In the genomic region with DNA sequence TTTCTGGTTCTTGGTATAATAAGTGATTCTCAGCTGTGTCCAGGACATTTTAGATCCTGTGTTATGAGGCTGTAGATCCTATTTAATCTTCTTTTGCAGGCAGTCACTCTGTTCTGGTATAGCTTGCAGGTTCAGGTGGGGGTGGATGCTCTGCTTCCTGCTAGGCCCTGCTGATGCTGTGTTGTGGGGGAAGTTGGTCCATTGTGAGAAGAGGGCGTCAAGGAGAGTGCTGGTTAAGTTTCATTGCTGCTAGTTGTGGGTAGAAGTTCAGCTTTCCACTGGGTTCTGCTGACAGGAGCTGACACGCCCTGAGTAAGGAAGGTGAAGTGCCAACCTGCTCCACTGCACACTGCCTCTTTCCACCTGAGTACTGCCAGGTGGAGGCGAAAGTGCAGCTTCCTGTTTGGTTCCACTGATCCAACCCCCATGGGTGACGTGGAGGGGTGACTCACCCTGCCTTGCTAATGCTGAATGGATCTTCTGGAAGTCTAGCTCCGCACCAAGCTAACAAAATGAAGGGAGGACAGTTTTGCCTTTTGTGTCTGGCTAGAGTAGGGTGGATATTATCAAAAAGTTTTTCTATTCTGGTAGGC, we compare ENCODE assay signal across 8 cellular contexts. TPM values are rescaled to one million over a fixed set of nuclear protein-coding genes. Genes with fewer than 3 reads are reported as not detected.
DNase-seq lines count a peak whose midpoint lies in the region; ATAC-seq and TF ChIP-seq lines count a peak whose summit lies in the region.

No MANE protein-coding gene starts in this region.

- no peaks in the 10 kb centered on the region for H3K9me3 ChIP-seq in mucosa of rectum (ENCODE audit: control insufficient read depth in 2 of 2, low read length in 2 of 2)
- no peaks in the 10 kb centered on the region for H3K9me3 ChIP-seq in sigmoid colon

- TF ChIP-seq POLR2A in sigmoid colon (IDR thresholded peaks at IDR 0.05): no peak

- peaks cover 43% of the 10 kb centered on the region for H3K36me3 Mint-ChIP-seq in activated T-cell treated with anti-CD3 and anti-CD28 coated beads, Interleukin-2, amount 50 U/mL, for 24 hours (ENCODE audit: low read depth)

- TF ChIP-seq EP300 in sigmoid colon (IDR thresholded peaks at IDR 0.05): no peak

- DNase-seq in HPDE6-E6E7 (ENCODE audit: extremely low spot score) (peak; percentile 88), SKM-1 (lab: John Stamatoyannopoulos, UW; ENCODE audit: unreplicated experiment) (no peak), sigmoid colon (no peak), cerebellum (ENCODE audit: low spot score) (no peak)
- peak; percentile 69 for DNase-seq in activated T-cell treated with anti-CD3 and anti-CD28 coated beads, Interleukin-2, amount 50 U/mL, for 24 hours

- no peaks in the 10 kb centered on the region for H3K27me3 ChIP-seq in mucosa of rectum (ENCODE audit: control insufficient read depth in 2 of 2, insufficient read depth in 2 of 2, low read length in 2 of 2)
- no peaks in the 10 kb centered on the region for H3K27me3 ChIP-seq in sigmoid colon

- H3K4me3 ChIP-seq in mucosa of rectum (ENCODE audit: low read length in 2 of 2) (peak overlapping the region; percentile 16 to 38), sigmoid colon (no peak overlapping the region)

- WGBS in sigmoid colon, 2 donors: 16 to 60% methylated on average over 5 of the region's 5 CpGs

- H3K4me1 Mint-ChIP-seq in activated T-cell treated with anti-CD3 and anti-CD28 coated beads, Interleukin-2, amount 50 U/mL, for 24 hours (ENCODE audit: low read depth): peaks cover 35% of the 10 kb centered on the region

- H3K9ac ChIP-seq in mucosa of rectum (ENCODE audit: low read depth in 1 of 2, low read length in 2 of 2): peak overlapping the region in 1 of 2 donors; percentile 58

- no peak for TF ChIP-seq CTCF in sigmoid colon (IDR thresholded peaks at IDR 0.05)

- peak overlapping the region; percentile 73 for H3K27ac Mint-ChIP-seq in activated T-cell treated with anti-CD3 and anti-CD28 coated beads, Interleukin-2, amount 50 U/mL, for 24 hours

- H3K4me1 ChIP-seq in mucosa of rectum (ENCODE audit: control insufficient read depth in 2 of 2, insufficient read depth in 2 of 2, low read length in 2 of 2) (peaks cover 0 to 10% of the 10 kb centered on the region in 2 donors), sigmoid colon (no peaks in the 10 kb centered on the region)

- ATAC-seq in GM19351 (IDR thresholded peaks at IDR 0.05; ENCODE audit: unreplicated experiment) (peak; percentile 81), HG03045 (IDR thresholded peaks at IDR 0.05; ENCODE audit: unreplicated experiment) (no peak)

- peaks cover 5 to 7% of the 10 kb centered on the region in 2 donors for H3K36me3 ChIP-seq in mucosa of rectum (ENCODE audit: control insufficient read depth in 2 of 2, insufficient read depth in 2 of 2, low read length in 2 of 2)
- no peaks in the 10 kb centered on the region for H3K36me3 ChIP-seq in sigmoid colon

- H3K27ac ChIP-seq in mucosa of rectum (ENCODE audit: low read depth in 2 of 2, low read length in 2 of 2) (peak overlapping the region; percentile 62 to 83), sigmoid colon (no peak overlapping the region)

- no peak overlapping the region for H3K4me3 Mint-ChIP-seq in activated T-cell treated with anti-CD3 and anti-CD28 coated beads, Interleukin-2, amount 50 U/mL, for 24 hours

- intact Hi-C loops in sigmoid colon (cut with DNase I): no loop called here

- no peaks in the 10 kb centered on the region for H3K9me3 Mint-ChIP-seq in activated T-cell treated with anti-CD3 and anti-CD28 coated beads, Interleukin-2, amount 50 U/mL, for 24 hours

- no peaks in the 10 kb centered on the region for H3K27me3 Mint-ChIP-seq in activated T-cell treated with anti-CD3 and anti-CD28 coated beads, Interleukin-2, amount 50 U/mL, for 24 hours

RNA-seq across cellular contexts. Expression of gene NMRK1, which starts 16.3 kb away (rescaled TPM):
- total RNA-seq in sigmoid colon: 10 to 100 TPM in 2 of 4 donors, 1 to 10 TPM in 2; 5.6 to 27.5 (median 10.3) TPM
- 10 to 100 TPM; 21.0 to 53.9 (median 38.4) TPM for polyA plus RNA-seq in sigmoid colon
- 4.9 TPM for total RNA-seq in cerebellum

RNA-seq across cellular contexts. Expression of gene OSTF1, which starts 16.7 kb away (rescaled TPM):
- total RNA-seq in sigmoid colon (10 to 100 TPM; 11.0 to 20.7 (median 17.2) TPM), cerebellum (9.8 TPM)
- 100 to 1,000 TPM in 1 of 3 donors, 10 to 100 TPM in 2; 55.1 to 105 (median 66.1) TPM for polyA plus RNA-seq in sigmoid colon

RNA-seq across cellular contexts. Expression of gene CARNMT1, which starts 43.5 kb away (rescaled TPM):
- 10 to 100 TPM; 12.8 to 18.6 (median 17.1) TPM for total RNA-seq in sigmoid colon
- polyA plus RNA-seq in sigmoid colon: 1 to 10 TPM; 4.8 to 7.9 (median 6.9) TPM
- 23.9 TPM for total RNA-seq in cerebellum

Comparison
In these comparisons a context has a peak if more than half of its experiments do, and no peak if none do; other contexts are left out.
1. DNase-seq: peak in HPDE6-E6E7 (single experiment) and activated T-cell treated with anti-CD3 and anti-CD28 coated beads, Interleukin-2, amount 50 U/mL, for 24 hours (single experiment); none in SKM-1 (single experiment), sigmoid colon (single experiment) and cerebellum (single experiment).
2. H3K27ac ChIP-seq: peak in mucosa of rectum (2 of 2); none in sigmoid colon (0 of 4).
3. H3K4me3 ChIP-seq: peak in mucosa of rectum (2 of 2); none in sigmoid colon (0 of 4).